8 cellular contexts compared by ENCODE assay signal in the genomic region with DNA sequence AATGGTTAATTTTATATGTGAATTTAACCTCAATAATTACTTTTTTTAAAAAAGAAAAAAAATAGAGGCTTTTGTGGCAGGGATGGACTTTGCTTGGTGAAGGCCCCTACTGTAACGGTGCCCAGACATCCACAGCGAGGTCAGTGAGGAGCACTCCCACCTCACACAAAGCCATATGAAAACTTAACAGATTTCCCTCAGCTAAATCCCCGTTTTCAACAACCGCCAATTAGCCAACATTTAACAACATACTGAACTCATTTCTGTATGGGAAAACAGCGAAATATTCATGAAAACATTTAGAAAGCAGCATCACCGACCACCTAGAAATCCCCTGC. TPM values are rescaled to one million over a fixed set of nuclear protein-coding genes. Genes with fewer than 3 reads are reported as not detected.
DNase-seq lines count a peak whose midpoint lies in the region; ATAC-seq, FAIRE-seq and TF ChIP-seq lines count a peak whose summit lies in the region.

No MANE protein-coding gene starts in this region.

- H3K9me3 ChIP-seq in keratinocyte (ENCODE audit: control insufficient read depth, low read depth, low read length), result no peaks in the 10 kb centered on the region
- no peaks in the 10 kb centered on the region for H3K9me3 ChIP-seq in transverse colon

- no peak for FAIRE-seq in keratinocyte (lab: Jason Lieb, UNC)

- H3K4me3 ChIP-seq in keratinocyte (ENCODE audit: control insufficient read depth in 2 of 3, extremely low read depth in 1 of 3, insufficient read depth in 2 of 3, low read depth in 1 of 3, low read length in 3 of 3) (peak overlapping the region; percentile 75 to 100 (median 93)), transverse colon (peak overlapping the region; percentile 75 to 97 (median 90))

- H4K20me1 ChIP-seq in keratinocyte (ENCODE audit: control insufficient read depth, extremely low read depth, insufficient read depth, low read length), result peaks cover 4% of the 10 kb centered on the region

- DNase-seq in NCI-H748 (lab: John Stamatoyannopoulos, UW; ENCODE audit: unreplicated experiment) (peak; percentile 55), NCI-H748 treated with DMSO at 0.1 percent for 48 hours (lab: John Stamatoyannopoulos, UW) (no peak), keratinocyte (ENCODE audit: low read depth, low spot score) (no peak), transverse colon (no peak), A172 (ENCODE audit: low spot score) (no peak), NCI-H2081 treated with DMSO at 0.1 percent for 48 hours (lab: John Stamatoyannopoulos, UW) (no peak)
- no peak for DNase-seq in activated CD8-positive, alpha-beta T cell treated with anti-CD3 and anti-CD28 coated beads, Interleukin-2, amount 10 ng/mL, durations not matched to agents 7 days and 5 days

- POLR2A ChIA-PET in activated CD8-positive, alpha-beta T cell treated with anti-CD3 and anti-CD28 coated beads, Interleukin-2, amount 10 ng/mL, durations not matched to agents 7 days and 5 days (lab: Charles Lee), result interaction anchor here (0.6 to 3.0 kb wide), 9 partner anchors 11 to 665 kb away, joined by 3 to 39 read pairs (median 5); partner anchors contain the start of gene RPS13

- peak overlapping the region; percentile 98 for H3K9ac ChIP-seq in keratinocyte (ENCODE audit: control insufficient read depth, extremely low read depth, insufficient read depth, low read length)

- dilution Hi-C loops in keratinocyte (cut with MboI; ENCODE audit: extremely low pct_ligation_motif_present, low sequenced_read_pairs), result no loop called here

- peaks cover 13% of the 10 kb centered on the region for H3K4me1 Mint-ChIP-seq in activated CD8-positive, alpha-beta T cell treated with anti-CD3 and anti-CD28 coated beads, Interleukin-2, amount 10 ng/mL, durations not matched to agents 7 days and 5 days (ENCODE audit: low read depth)

- no peak for TF ChIP-seq EP300 in transverse colon (IDR thresholded peaks at IDR 0.05; ENCODE audit: low read depth)

- in situ Hi-C loops in transverse colon (cut with MboI; ENCODE audit: low pct_ligation_motif_present in 1 of 4, low pct_unique_long_range_greater_than_20kb in 1 of 4, low sequenced_read_pairs in 3 of 4), result no loop called here

- peak overlapping the region; percentile 99 for H3K27ac ChIP-seq in keratinocyte (ENCODE audit: control insufficient read depth, insufficient read depth, low read length)
- peak overlapping the region; percentile 91 to 99 (median 94) for H3K27ac ChIP-seq in transverse colon

- peaks cover 9% of the 10 kb centered on the region for H3K4me1 ChIP-seq in keratinocyte (ENCODE audit: control insufficient read depth, extremely low read depth, insufficient read depth, low read length)
- H3K4me1 ChIP-seq in transverse colon, result peaks cover 9 to 38% (median 29%) of the 10 kb centered on the region in 4 donors

- WGBS in transverse colon (ENCODE audit: low coverage in 1 of 2), 2 donors, result 0% methylated on average over 2 to 6 of the region's 6 CpGs

- TF ChIP-seq POLR2A in transverse colon (IDR thresholded peaks at IDR 0.05), result no peak

- peak; percentile 17 for ATAC-seq in HG03066 (IDR thresholded peaks at IDR 0.05; ENCODE audit: low read depth, unreplicated experiment)
- ATAC-seq in activated CD8-positive, alpha-beta T cell treated with anti-CD3 and anti-CD28 coated beads, Interleukin-2, amount 10 ng/mL, durations not matched to agents 7 days and 5 days, result peak; percentile 5

- CTCF ChIA-PET in activated CD8-positive, alpha-beta T cell treated with anti-CD3 and anti-CD28 coated beads, Interleukin-2, amount 10 ng/mL, durations not matched to agents 7 days and 5 days (lab: Charles Lee), result interaction anchor here (4.2 kb wide), 1 partner anchor 12 kb away, joined by 21 read pairs; no protein-coding TSS in a partner anchor

- no peak overlapping the region for H3K27ac Mint-ChIP-seq in activated CD8-positive, alpha-beta T cell treated with anti-CD3 and anti-CD28 coated beads, Interleukin-2, amount 10 ng/mL, durations not matched to agents 7 days and 5 days

- no peak overlapping the region for H3K4me3 Mint-ChIP-seq in activated CD8-positive, alpha-beta T cell treated with anti-CD3 and anti-CD28 coated beads, Interleukin-2, amount 10 ng/mL, durations not matched to agents 7 days and 5 days

- H3K36me3 ChIP-seq in keratinocyte (ENCODE audit: control insufficient read depth in 2 of 2, extremely low read depth in 1 of 2, insufficient read depth in 2 of 2, low read length in 2 of 2) (peaks cover 0 to 3% of the 10 kb centered on the region in 2 experiments), transverse colon (no peaks in the 10 kb centered on the region)

- H3K9me1 ChIP-seq in keratinocyte (ENCODE audit: control insufficient read depth, extremely low read depth, insufficient read depth, low read length), result no peaks in the 10 kb centered on the region

- peaks cover 43% of the 10 kb centered on the region for H3K79me2 ChIP-seq in keratinocyte (ENCODE audit: control insufficient read depth, insufficient read depth, low read length)

- peaks cover 1% of the 10 kb centered on the region for H3K27me3 Mint-ChIP-seq in activated CD8-positive, alpha-beta T cell treated with anti-CD3 and anti-CD28 coated beads, Interleukin-2, amount 10 ng/mL, durations not matched to agents 7 days and 5 days (ENCODE audit: low read depth)

- H3K36me3 Mint-ChIP-seq in activated CD8-positive, alpha-beta T cell treated with anti-CD3 and anti-CD28 coated beads, Interleukin-2, amount 10 ng/mL, durations not matched to agents 7 days and 5 days (ENCODE audit: low read depth), result peaks cover 10% of the 10 kb centered on the region

- intact Hi-C loops in transverse colon (cut with DNase I; ENCODE audit: low total_unique reads), result no loop called here

- H2AFZ ChIP-seq in keratinocyte (ENCODE audit: control insufficient read depth, low read length), result peak overlapping the region; percentile 99

- H3K27me3 ChIP-seq in keratinocyte (ENCODE audit: control insufficient read depth, extremely low read depth, insufficient read depth, low read length), result no peaks in the 10 kb centered on the region
- no peaks in the 10 kb centered on the region for H3K27me3 ChIP-seq in transverse colon

- TF ChIP-seq CTCF in keratinocyte (optimal IDR thresholded peaks at IDR 0.05 in 1 of 3, IDR thresholded peaks at IDR 0.05 in 1 of 3, conservative IDR thresholded peaks at IDR 0.05 in 1 of 3; ENCODE audit: extremely low read depth in 1 of 3, insufficient read depth in 2 of 3, low read length in 3 of 3) (no peak), transverse colon (IDR thresholded peaks at IDR 0.05) (no peak)

- H3K4me2 ChIP-seq in keratinocyte (ENCODE audit: control insufficient read depth, extremely low read depth, insufficient read depth, low read depth, low read length), result peak overlapping the region; percentile 85

- H3K9me3 Mint-ChIP-seq in activated CD8-positive, alpha-beta T cell treated with anti-CD3 and anti-CD28 coated beads, Interleukin-2, amount 10 ng/mL, durations not matched to agents 7 days and 5 days (ENCODE audit: insufficient read depth), result no peaks in the 10 kb centered on the region

RNA-seq across cellular contexts. Expression of gene C11orf58, which starts 0.6 kb away (rescaled TPM):
- 100 to 1,000 TPM; 104 to 111 TPM for total RNA-seq in activated CD8-positive, alpha-beta T cell treated with anti-CD3 and anti-CD28 coated beads, Interleukin-2, amount 10 ng/mL, durations not matched to agents 7 days and 5 days
- 96.5 to 166 TPM (median 135 TPM) in 3 replicates for polyA plus RNA-seq in keratinocyte
- 359 TPM for polyA plus RNA-seq in keratinocyte (2011; ENCODE audit: low read depth)
- 90.9 and 97.6 TPM in 2 replicates for polyA plus RNA-seq in keratinocyte (2011; cell fraction: cytosol; rRNA removed)
- polyA plus RNA-seq in keratinocyte (2011; cell fraction: nucleus; rRNA removed), result 52.0 and 112 TPM in 2 replicates
- polyA plus RNA-seq in keratinocyte (2012; ENCODE audit: low replicate concordance), result 170 and 188 TPM in 2 replicates
- 16.6 to 60.4 TPM (median 29.0 TPM) in 3 replicates for polyA minus RNA-seq in keratinocyte
- 123 TPM for polyA minus RNA-seq in keratinocyte (2011; cell fraction: cytosol; rRNA and poly(A)+ RNA removed)
- 22.5 and 39.7 TPM in 2 replicates for polyA minus RNA-seq in keratinocyte (2011; cell fraction: nucleus; rRNA and poly(A)+ RNA removed)
- 100 to 1,000 TPM in 2 of 4 donors, 10 to 100 TPM in 2; 65.5 to 115 (median 99.9) TPM for total RNA-seq in transverse colon
- 290 and 301 TPM in 2 replicates for total RNA-seq in A172 (2014; rRNA removed; shearing (Covaris generic))
